Comparison of ENCODE assay signal across 15 cellular contexts in the genomic region with DNA sequence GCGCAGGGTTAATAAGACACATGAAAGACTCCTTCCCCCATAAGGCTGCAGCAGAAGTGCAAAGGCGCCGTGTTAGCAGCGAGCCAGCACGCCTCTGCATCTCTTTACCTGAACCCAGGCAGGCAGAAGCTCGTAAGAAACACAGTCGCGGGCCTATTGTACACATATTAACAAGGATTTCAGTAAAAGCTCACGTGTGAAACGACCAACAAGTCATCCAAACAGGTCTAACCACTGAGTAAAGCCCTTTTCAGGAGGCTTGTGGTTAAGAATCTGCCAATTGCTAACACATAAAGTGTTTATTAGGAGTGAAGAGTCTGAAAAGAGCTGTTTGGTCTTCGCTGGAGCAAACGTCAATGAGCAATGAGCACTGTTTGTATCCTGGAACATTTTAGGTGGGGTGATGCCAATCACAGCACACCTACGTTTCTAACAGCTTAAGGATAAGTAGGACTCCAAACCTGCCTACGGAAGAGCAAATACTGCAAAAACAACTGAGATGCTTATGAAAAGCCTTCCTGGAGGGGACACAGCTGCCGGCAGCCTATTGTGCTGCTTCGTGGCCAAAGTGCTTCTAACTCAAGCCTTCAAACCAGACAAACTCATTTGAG. TPM values are rescaled to one million over a fixed set of nuclear protein-coding genes. Genes with fewer than 3 reads are reported as not detected.
DNase-seq lines count a peak whose midpoint lies in the region; ATAC-seq, FAIRE-seq and TF ChIP-seq lines count a peak whose summit lies in the region.
"Had no signal": no experiment of that assay in that cellular context is flagged by ENCODE, and none has a peak within 500 bp of the region (broad histone marks: within the 10 kb centered on the region; RNA-seq: fewer than 3 reads in every experiment).

No MANE protein-coding gene starts in this region.

- no peaks in the 10 kb centered on the region for H4K20me1 ChIP-seq in Karpas-422 (ENCODE audit: insufficient read depth, low read depth, low read length)

- H2AFZ ChIP-seq in parathyroid adenoma, result peak overlapping the region; percentile 63
- no peak overlapping the region for H2AFZ ChIP-seq in Karpas-422 (ENCODE audit: low read length)

- no peaks in the 10 kb centered on the region for H3K9me2 ChIP-seq in Karpas-422 (replicated peaks; ENCODE audit: insufficient read depth, low read length)

- FAIRE-seq in small intestine (lab: Jason Lieb, UNC), result no peak

- TF ChIP-seq CTCF in parathyroid adenoma (IDR thresholded peaks at IDR 0.05), result no peak

- H3K4me2 ChIP-seq in parathyroid adenoma (ENCODE audit: low read length) (no peak overlapping the region), Karpas-422 (ENCODE audit: low read depth, low read length, poor library complexity, severe bottlenecking) (no peak overlapping the region)

- H3K9ac ChIP-seq in parathyroid adenoma, result no peak overlapping the region
- H3K9ac ChIP-seq in Karpas-422 (ENCODE audit: low read length), result no peak overlapping the region

- H3K27me3 ChIP-seq in parathyroid adenoma (ENCODE audit: control insufficient read depth, insufficient read depth, low read length) (no peaks in the 10 kb centered on the region), Karpas-422 (ENCODE audit: low read length) (no peaks in the 10 kb centered on the region), small intestine (ENCODE audit: control insufficient read depth in 2 of 2, insufficient read depth in 2 of 2, low read length in 2 of 2) (no peaks in the 10 kb centered on the region)

- H3K4me3 ChIP-seq in parathyroid adenoma (ENCODE audit: low read depth, low read length) (no peak overlapping the region), Karpas-422 (ENCODE audit: low read length) (no peak overlapping the region), small intestine (ENCODE audit: low read depth in 1 of 2, low read length in 2 of 2) (no peak overlapping the region)

- no peaks in the 10 kb centered on the region for H3K36me3 ChIP-seq in parathyroid adenoma (ENCODE audit: control insufficient read depth, insufficient read depth, low read length)
- peaks cover 23% of the 10 kb centered on the region; the same call in 1 of the 2 replicates for H3K36me3 ChIP-seq in Karpas-422 (ENCODE audit: insufficient read depth, low read length)
- no peaks in the 10 kb centered on the region for H3K36me3 ChIP-seq in small intestine (ENCODE audit: control insufficient read depth in 2 of 2, insufficient read depth in 2 of 2, low read length in 2 of 2)

- H3K79me2 ChIP-seq in parathyroid adenoma (no peaks in the 10 kb centered on the region), Karpas-422 (ENCODE audit: low read length) (no peaks in the 10 kb centered on the region)

- DNase-seq in DMS153 treated with DMSO at 0.1 percent for 48 hours (lab: John Stamatoyannopoulos, UW; ENCODE audit: unreplicated experiment) (peak; percentile 57), NCI-H2196 (lab: John Stamatoyannopoulos, UW; ENCODE audit: unreplicated experiment) (peak; percentile 66), epithelial cell of prostate (ENCODE audit: low read depth, low spot score) (peak; percentile 52), Karpas-422 (no peak), small intestine (no peak)
- DNase-seq: activated CD4-positive, alpha-beta T cell treated with anti-CD3 and anti-CD28 coated beads, Interleukin-2, amount 10 ng/mL, durations not matched to agents 7 days and 5 days; endodermal cell; HCEC 1CT; NCI-H2081; NCI-H82 had no signal

- H3K27ac ChIP-seq in epithelial cell of prostate, result peak overlapping the region; percentile 26
- peak overlapping the region; percentile 68 for H3K27ac ChIP-seq in parathyroid adenoma
- no peak overlapping the region for H3K27ac ChIP-seq in Karpas-422 (ENCODE audit: low read length)
- no peak overlapping the region for H3K27ac ChIP-seq in small intestine (ENCODE audit: low read depth in 1 of 2, low read length in 1 of 2)

- H3K9me3 ChIP-seq in parathyroid adenoma (ENCODE audit: control insufficient read depth, low read length) (no peaks in the 10 kb centered on the region), Karpas-422 (ENCODE audit: low read length) (no peaks in the 10 kb centered on the region), small intestine (ENCODE audit: control insufficient read depth, low read depth) (no peaks in the 10 kb centered on the region)

- WGBS in small intestine, 3 donors, result 89 to 93% (median 91%) methylated on average over 16 of the region's 16 CpGs

- H3K4me1 ChIP-seq in parathyroid adenoma (peaks cover 19% of the 10 kb centered on the region), Karpas-422 (ENCODE audit: low read length) (no peaks in the 10 kb centered on the region), small intestine (ENCODE audit: control insufficient read depth in 2 of 2, insufficient read depth in 1 of 2, low read depth in 1 of 2, low read length in 1 of 2) (peaks cover 0 to 2% of the 10 kb centered on the region in 2 donors)

- no peak for ATAC-seq in HG02981 (IDR thresholded peaks at IDR 0.05; ENCODE audit: unreplicated experiment)
- ATAC-seq in HG03439 (IDR thresholded peaks at IDR 0.05; ENCODE audit: unreplicated experiment), result no peak
- ATAC-seq: left lobe of liver; stimulated activated memory B cell treated with anti-CD40 and anti-IgM and Interleukin-4, amounts not matched to agents 10 μg/mL and 1 μg/mL and 100 μg/mL, for 72 hours had no signal

RNA-seq across cellular contexts. Expression of a gene that starts 43.1 kb away (rescaled TPM):
- 28.1 and 32.7 TPM in 2 replicates for total RNA-seq in Karpas-422 (2014; rRNA removed; shearing (Covaris generic); ENCODE audit: low replicate concordance)
- 10 to 100 TPM; 32.3 to 70.2 (median 66.7) TPM for polyA plus RNA-seq in small intestine

Comparison
In these comparisons a context has a peak if more than half of its experiments do, and no peak if none do; other contexts are left out.
1. DNase-seq: peak in DMS153 treated with DMSO at 0.1 percent for 48 hours (single experiment), NCI-H2196 (single experiment) and epithelial cell of prostate (single experiment); none in Karpas-422 (single experiment) and small intestine (single experiment).
2. H3K27ac ChIP-seq: peak in epithelial cell of prostate (single experiment) and parathyroid adenoma (single experiment); none in Karpas-422 (single experiment) and small intestine (0 of 2).